ENCODE assay signal across 1 cellular context in genomic region chr7:1748076-1748750, GRCh38.
TF ChIP-seq lines count a peak whose summit lies in the region.

No MANE protein-coding gene starts in this region.

TF ChIP-seq in IMR-90, 13 proteins besides CTCF, POLR2A, EP300 and RAD21:
- TF ChIP-seq CHD1 (IDR thresholded peaks at IDR 0.05; ENCODE audit: low read depth, low read length) (no peak), RCOR1 (IDR thresholded peaks at IDR 0.05; ENCODE audit: insufficient replicate concordance, low read length) (no peak), NFE2L2 (IDR thresholded peaks at IDR 0.05; ENCODE audit: low read depth, low read length) (no peak), RFX5 (IDR thresholded peaks at IDR 0.05; ENCODE audit: low read depth, low read length) (no peak), BHLHE40 (IDR thresholded peaks at IDR 0.05; ENCODE audit: low read depth, low read length) (no peak), MAZ (IDR thresholded peaks at IDR 0.05; ENCODE audit: borderline replicate concordance, low read depth, low read length) (no peak), MAFK (IDR thresholded peaks at IDR 0.05; ENCODE audit: low read depth, low read length) (no peak), MXI1 (IDR thresholded peaks at IDR 0.05; ENCODE audit: borderline replicate concordance, low read depth, low read length) (no peak), FOS (IDR thresholded peaks at IDR 0.05; ENCODE audit: low read depth, low read length) (no peak), SMC3 (IDR thresholded peaks at IDR 0.05; ENCODE audit: low read depth, low read length) (no peak)
- TF ChIP-seq, protein P1, sequence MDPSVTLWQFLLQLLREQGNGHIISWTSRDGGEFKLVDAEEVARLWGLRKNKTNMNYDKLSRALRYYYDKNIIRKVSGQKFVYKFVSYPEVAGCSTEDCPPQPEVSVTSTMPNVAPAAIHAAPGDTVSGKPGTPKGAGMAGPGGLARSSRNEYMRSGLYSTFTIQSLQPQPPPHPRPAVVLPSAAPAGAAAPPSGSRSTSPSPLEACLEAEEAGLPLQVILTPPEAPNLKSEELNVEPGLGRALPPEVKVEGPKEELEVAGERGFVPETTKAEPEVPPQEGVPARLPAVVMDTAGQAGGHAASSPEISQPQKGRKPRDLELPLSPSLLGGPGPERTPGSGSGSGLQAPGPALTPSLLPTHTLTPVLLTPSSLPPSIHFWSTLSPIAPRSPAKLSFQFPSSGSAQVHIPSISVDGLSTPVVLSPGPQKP (IDR thresholded peaks at IDR 0.05; ENCODE audit: borderline replicate concordance, low read depth, low read length): no peak
- TF ChIP-seq, protein P2, sequence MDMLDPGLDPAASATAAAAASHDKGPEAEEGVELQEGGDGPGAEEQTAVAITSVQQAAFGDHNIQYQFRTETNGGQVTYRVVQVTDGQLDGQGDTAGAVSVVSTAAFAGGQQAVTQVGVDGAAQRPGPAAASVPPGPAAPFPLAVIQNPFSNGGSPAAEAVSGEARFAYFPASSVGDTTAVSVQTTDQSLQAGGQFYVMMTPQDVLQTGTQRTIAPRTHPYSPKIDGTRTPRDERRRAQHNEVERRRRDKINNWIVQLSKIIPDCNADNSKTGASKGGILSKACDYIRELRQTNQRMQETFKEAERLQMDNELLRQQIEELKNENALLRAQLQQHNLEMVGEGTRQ (IDR thresholded peaks at IDR 0.05; ENCODE audit: low read depth, low read length): no peak
